1 cellular context compared by ENCODE assay signal in the genomic region with DNA sequence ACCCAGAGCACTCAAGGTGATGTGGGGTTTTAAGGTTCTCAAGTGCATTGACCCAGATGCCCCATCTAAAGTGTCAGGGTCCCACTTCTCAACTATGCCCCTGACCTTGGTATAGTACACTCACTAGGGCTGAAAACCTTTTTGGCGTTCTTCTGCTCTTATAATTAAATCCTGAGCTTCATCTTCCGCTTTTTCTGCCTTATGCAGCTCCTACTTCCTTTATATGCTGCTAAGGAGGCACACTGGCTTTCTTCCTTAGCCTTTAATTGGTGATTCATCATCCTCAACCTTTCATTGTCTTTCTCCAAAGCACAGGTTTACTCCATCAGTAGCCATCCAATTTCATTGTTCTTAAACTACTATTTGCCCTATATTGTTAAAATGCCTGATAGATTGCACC.
TF ChIP-seq lines count a peak whose summit lies in the region.

No MANE protein-coding gene starts in this region.

TF ChIP-seq in SK-N-SH, 30 proteins besides CTCF, POLR2A, EP300 and RAD21 (continued from another document):
- TF ChIP-seq, protein P1, sequence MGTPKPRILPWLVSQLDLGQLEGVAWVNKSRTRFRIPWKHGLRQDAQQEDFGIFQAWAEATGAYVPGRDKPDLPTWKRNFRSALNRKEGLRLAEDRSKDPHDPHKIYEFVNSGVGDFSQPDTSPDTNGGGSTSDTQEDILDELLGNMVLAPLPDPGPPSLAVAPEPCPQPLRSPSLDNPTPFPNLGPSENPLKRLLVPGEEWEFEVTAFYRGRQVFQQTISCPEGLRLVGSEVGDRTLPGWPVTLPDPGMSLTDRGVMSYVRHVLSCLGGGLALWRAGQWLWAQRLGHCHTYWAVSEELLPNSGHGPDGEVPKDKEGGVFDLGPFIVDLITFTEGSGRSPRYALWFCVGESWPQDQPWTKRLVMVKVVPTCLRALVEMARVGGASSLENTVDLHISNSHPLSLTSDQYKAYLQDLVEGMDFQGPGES (IDR thresholded peaks at IDR 0.05; ENCODE audit: low read depth, low read length): no peak
- no peak for TF ChIP-seq GABPA (IDR thresholded peaks at IDR 0.05; ENCODE audit: low read depth)
- TF ChIP-seq, protein P2, sequence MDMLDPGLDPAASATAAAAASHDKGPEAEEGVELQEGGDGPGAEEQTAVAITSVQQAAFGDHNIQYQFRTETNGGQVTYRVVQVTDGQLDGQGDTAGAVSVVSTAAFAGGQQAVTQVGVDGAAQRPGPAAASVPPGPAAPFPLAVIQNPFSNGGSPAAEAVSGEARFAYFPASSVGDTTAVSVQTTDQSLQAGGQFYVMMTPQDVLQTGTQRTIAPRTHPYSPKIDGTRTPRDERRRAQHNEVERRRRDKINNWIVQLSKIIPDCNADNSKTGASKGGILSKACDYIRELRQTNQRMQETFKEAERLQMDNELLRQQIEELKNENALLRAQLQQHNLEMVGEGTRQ (IDR thresholded peaks at IDR 0.05; ENCODE audit: borderline replicate concordance, low read depth, low read length): no peak
- TF ChIP-seq ELF1 (IDR thresholded peaks at IDR 0.05): no peak
- TF ChIP-seq POLR2AphosphoS5 (IDR thresholded peaks at IDR 0.05; ENCODE audit: low read depth, low read length): no peak
- TF ChIP-seq, protein P3, sequence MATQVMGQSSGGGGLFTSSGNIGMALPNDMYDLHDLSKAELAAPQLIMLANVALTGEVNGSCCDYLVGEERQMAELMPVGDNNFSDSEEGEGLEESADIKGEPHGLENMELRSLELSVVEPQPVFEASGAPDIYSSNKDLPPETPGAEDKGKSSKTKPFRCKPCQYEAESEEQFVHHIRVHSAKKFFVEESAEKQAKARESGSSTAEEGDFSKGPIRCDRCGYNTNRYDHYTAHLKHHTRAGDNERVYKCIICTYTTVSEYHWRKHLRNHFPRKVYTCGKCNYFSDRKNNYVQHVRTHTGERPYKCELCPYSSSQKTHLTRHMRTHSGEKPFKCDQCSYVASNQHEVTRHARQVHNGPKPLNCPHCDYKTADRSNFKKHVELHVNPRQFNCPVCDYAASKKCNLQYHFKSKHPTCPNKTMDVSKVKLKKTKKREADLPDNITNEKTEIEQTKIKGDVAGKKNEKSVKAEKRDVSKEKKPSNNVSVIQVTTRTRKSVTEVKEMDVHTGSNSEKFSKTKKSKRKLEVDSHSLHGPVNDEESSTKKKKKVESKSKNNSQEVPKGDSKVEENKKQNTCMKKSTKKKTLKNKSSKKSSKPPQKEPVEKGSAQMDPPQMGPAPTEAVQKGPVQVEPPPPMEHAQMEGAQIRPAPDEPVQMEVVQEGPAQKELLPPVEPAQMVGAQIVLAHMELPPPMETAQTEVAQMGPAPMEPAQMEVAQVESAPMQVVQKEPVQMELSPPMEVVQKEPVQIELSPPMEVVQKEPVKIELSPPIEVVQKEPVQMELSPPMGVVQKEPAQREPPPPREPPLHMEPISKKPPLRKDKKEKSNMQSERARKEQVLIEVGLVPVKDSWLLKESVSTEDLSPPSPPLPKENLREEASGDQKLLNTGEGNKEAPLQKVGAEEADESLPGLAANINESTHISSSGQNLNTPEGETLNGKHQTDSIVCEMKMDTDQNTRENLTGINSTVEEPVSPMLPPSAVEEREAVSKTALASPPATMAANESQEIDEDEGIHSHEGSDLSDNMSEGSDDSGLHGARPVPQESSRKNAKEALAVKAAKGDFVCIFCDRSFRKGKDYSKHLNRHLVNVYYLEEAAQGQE (IDR thresholded peaks at IDR 0.05; ENCODE audit: low read depth, low read length): no peak
- no peak for TF ChIP-seq RCOR1 (IDR thresholded peaks at IDR 0.05; ENCODE audit: low read length)
- TF ChIP-seq, protein P4, sequence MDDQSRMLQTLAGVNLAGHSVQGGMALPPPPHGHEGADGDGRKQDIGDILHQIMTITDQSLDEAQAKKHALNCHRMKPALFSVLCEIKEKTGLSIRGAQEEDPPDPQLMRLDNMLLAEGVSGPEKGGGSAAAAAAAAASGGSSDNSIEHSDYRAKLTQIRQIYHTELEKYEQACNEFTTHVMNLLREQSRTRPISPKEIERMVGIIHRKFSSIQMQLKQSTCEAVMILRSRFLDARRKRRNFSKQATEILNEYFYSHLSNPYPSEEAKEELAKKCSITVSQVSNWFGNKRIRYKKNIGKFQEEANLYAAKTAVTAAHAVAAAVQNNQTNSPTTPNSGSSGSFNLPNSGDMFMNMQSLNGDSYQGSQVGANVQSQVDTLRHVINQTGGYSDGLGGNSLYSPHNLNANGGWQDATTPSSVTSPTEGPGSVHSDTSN (IDR thresholded peaks at IDR 0.05): no peak
